Comparison of ENCODE assay signal across 8 cellular contexts in genomic region chr11:10657308-10658271, GRCh38. TPM values are rescaled to one million over a fixed set of nuclear protein-coding genes. Genes with fewer than 3 reads are reported as not detected.
DNase-seq lines count a peak whose midpoint lies in the region; ATAC-seq and TF ChIP-seq lines count a peak whose summit lies in the region.

No MANE protein-coding gene starts in this region.

- no peak overlapping the region for H3K4me3 ChIP-seq in IMR-90 (ENCODE audit: insufficient read depth, low read depth, low read length)
- no peak overlapping the region for H3K4me3 ChIP-seq in psoas muscle

- BruUV-seq in IMR-90 (replicated peaks; lab: Mats Ljungman, UMichigan): no TSS peak

- 69% methylated on average over 4 of the region's 20 CpGs; no CpG with 5 or more reads in 1 of the 2 experiments for WGBS in IMR-90 (ENCODE audit: extremely low coverage in 2 of 2, insufficient read length in 1 of 2), 2 experiments
- WGBS in psoas muscle, 3 donors: 61 to 63% (median 62%) methylated on average over 20 of the region's 20 CpGs

- dilution Hi-C loops in IMR-90 (cut with HindIII; ENCODE audit: low sequenced_read_pairs, unreplicated experiment): no loop called here

- H3K27ac ChIP-seq in IMR-90 (ENCODE audit: insufficient read depth, low read length) (peak overlapping the region; percentile 98), psoas muscle (peak overlapping the region; percentile 23)

- H3K9ac ChIP-seq in IMR-90 (ENCODE audit: low read depth, low read length): peak overlapping the region; percentile 65

- H2BK15ac ChIP-seq in IMR-90 (ENCODE audit: low read depth, low read length): peak overlapping the region; percentile 99

- ATAC-seq in GM19452 (IDR thresholded peaks at IDR 0.05; ENCODE audit: unreplicated experiment) (peak; percentile 56), IMR-90 (ENCODE audit: low read depth) (peak; percentile 50), psoas muscle (peak in 1 of 4 donors; percentile 7), GM18519 (IDR thresholded peaks at IDR 0.05; ENCODE audit: low FRiP score, unreplicated experiment) (no peak)

- peak overlapping the region; percentile 98 for H3K14ac ChIP-seq in IMR-90 (replicated peaks; ENCODE audit: low read depth, low read length)

- peak overlapping the region; percentile 95 to 99 for H4K8ac ChIP-seq in IMR-90 (ENCODE audit: low read depth in 2 of 2, low read length in 2 of 2)

- H2AK5ac ChIP-seq in IMR-90 (ENCODE audit: low read depth, low read length): peak overlapping the region; percentile 100

- peak overlapping the region; percentile 99 for H2BK5ac ChIP-seq in IMR-90 (ENCODE audit: low read depth, low read length, poor library complexity, severe bottlenecking)

- H3K9me1 ChIP-seq in IMR-90 (ENCODE audit: insufficient read depth, low read length): peaks cover 55% of the 10 kb centered on the region

- peak overlapping the region; percentile 97 for H3K23ac ChIP-seq in IMR-90 (ENCODE audit: low read depth, low read length)

- peak overlapping the region; percentile 100 for H3K4ac ChIP-seq in IMR-90 (ENCODE audit: low read depth, low read length)

- no peaks in the 10 kb centered on the region for H4K20me1 ChIP-seq in IMR-90 (ENCODE audit: insufficient read depth, low read length)

- peak overlapping the region; percentile 92 for H3K56ac ChIP-seq in IMR-90 (ENCODE audit: extremely low read depth, insufficient read depth, low read length)

- peak overlapping the region; percentile 98 for H2BK20ac ChIP-seq in IMR-90 (ENCODE audit: low read depth, low read length)

- H3K9me3 ChIP-seq in IMR-90 (ENCODE audit: control insufficient read depth, insufficient read depth, low read length): no peaks in the 10 kb centered on the region
- no peaks in the 10 kb centered on the region for H3K9me3 ChIP-seq in psoas muscle

- H3K18ac ChIP-seq in IMR-90 (ENCODE audit: low read depth, low read length): peak overlapping the region; percentile 97

- TF ChIP-seq RAD21 in IMR-90 (IDR thresholded peaks at IDR 0.05; ENCODE audit: low read length): no peak

- peak; percentile 61 for DNase-seq in AG20443 (ENCODE audit: low spot score)
- DNase-seq in IMR-90: peak; percentile 82
- peak; percentile 55 for DNase-seq in dermis blood vessel endothelial cell
- DNase-seq in psoas muscle: no peak
- no peak for DNase-seq in nucleus accumbens (lab: John Stamatoyannopoulos, UW)
- no peak for DNase-seq in OCI-M2 (lab: John Stamatoyannopoulos, UW; ENCODE audit: unreplicated experiment)

- H3K36me3 ChIP-seq in IMR-90 (ENCODE audit: control insufficient read depth, insufficient read depth, low read length) (peaks cover 28% of the 10 kb centered on the region), psoas muscle (ENCODE audit: insufficient read depth in 1 of 2, low read depth in 1 of 2) (no peaks in the 10 kb centered on the region)

- H2BK120ac ChIP-seq in IMR-90 (ENCODE audit: low read depth, low read length): peak overlapping the region; percentile 99

- in situ Hi-C loops in IMR-90 (cut with MboI; ENCODE audit: low sequenced_read_pairs): loop anchor here (10.0 kb wide), 1 partner anchor 253 kb away; no protein-coding TSS in a partner anchor

- TF ChIP-seq POLR2A in IMR-90 (IDR thresholded peaks at IDR 0.05; ENCODE audit: low read depth, low read length): no peak

- H2AFZ ChIP-seq in IMR-90 (replicated peaks; ENCODE audit: low read length, poor library complexity): peak overlapping the region; percentile 62

- CTCF ChIA-PET in IMR-90 (lab: Yijun Ruan, JAX): no interaction called here

- H3K27me3 ChIP-seq in IMR-90 (ENCODE audit: control insufficient read depth, insufficient read depth, low read length) (no peaks in the 10 kb centered on the region), psoas muscle (ENCODE audit: insufficient read depth in 3 of 3, low read length in 2 of 3) (no peaks in the 10 kb centered on the region)

- peak overlapping the region; percentile 98 for H2AK9ac ChIP-seq in IMR-90 (replicated peaks; ENCODE audit: low read depth, low read length, poor library complexity)

- peaks cover 39 to 90% of the 10 kb centered on the region in 2 experiments for H3K79me1 ChIP-seq in IMR-90 (ENCODE audit: low read depth in 1 of 2, low read length in 2 of 2)

- H4K91ac ChIP-seq in IMR-90 (ENCODE audit: insufficient read depth, low read depth, low read length): peak overlapping the region; percentile 99

- peak overlapping the region; percentile 46 for H3K4me2 ChIP-seq in IMR-90 (ENCODE audit: low read depth, low read length)

- intact Hi-C loops in IMR-90 (cut with micrococcal nuclease) (loop anchor here (5.0 kb wide), 1 partner anchor 130 kb away; no protein-coding TSS in a partner anchor), psoas muscle (cut with DNase I) (loop anchor here (5.0 kb wide), 2 partner anchors 70 to 140 kb away; no protein-coding TSS in a partner anchor)

- no peak for TF ChIP-seq CTCF in IMR-90 (conservative IDR thresholded peaks at IDR 0.05; ENCODE audit: low read depth, low read length)
- TF ChIP-seq CTCF in psoas muscle (IDR thresholded peaks at IDR 0.05): no peak

- H3K4me1 ChIP-seq in IMR-90 (ENCODE audit: control insufficient read depth, insufficient read depth, low read length) (peaks cover 49% of the 10 kb centered on the region), psoas muscle (peaks cover 29% of the 10 kb centered on the region)

- peak overlapping the region; percentile 97 for H4K5ac ChIP-seq in IMR-90 (ENCODE audit: low read depth, low read length)

- POLR2A ChIA-PET in IMR-90 (lab: Charles Lee; ENCODE audit: unreplicated experiment): no interaction called here

TF ChIP-seq in IMR-90, 13 proteins besides CTCF, POLR2A, EP300 and RAD21:
- TF ChIP-seq CEBPB (IDR thresholded peaks at IDR 0.05; ENCODE audit: low read depth, low read length) (no peak), SMC3 (IDR thresholded peaks at IDR 0.05; ENCODE audit: low read depth, low read length) (no peak), NFE2L2 (IDR thresholded peaks at IDR 0.05; ENCODE audit: low read depth, low read length) (peak; percentile 32; the same call in 1 of the 2 replicates), RFX5 (IDR thresholded peaks at IDR 0.05; ENCODE audit: low read depth, low read length) (no peak), MAZ (IDR thresholded peaks at IDR 0.05; ENCODE audit: borderline replicate concordance, low read depth, low read length) (no peak), FOS (IDR thresholded peaks at IDR 0.05; ENCODE audit: low read depth, low read length) (peak; percentile 43; the same call in 1 of the 2 replicates)

RNA-seq across cellular contexts. Expression of gene IRAG1, which starts 36.0 kb away (rescaled TPM):
- total RNA-seq in IMR-90 (2012; rRNA removed): 21.1 and 25.8 TPM in 2 replicates
- 17.6 and 19.4 TPM in 2 replicates for polyA plus RNA-seq in IMR-90 (2012; rRNA removed)
- polyA plus RNA-seq in IMR-90 (2012; cell fraction: cytosol; rRNA removed): 8.5 and 8.6 TPM in 2 replicates
- 37.6 and 104 TPM in 2 replicates for polyA plus RNA-seq in IMR-90 (2012; cell fraction: nucleus; rRNA removed; ENCODE audit: low replicate concordance)
- total RNA-seq in dermis blood vessel endothelial cell: 0.51 and 0.79 TPM in 2 replicates
- 1 to 10 TPM; 3.9 to 9.4 (median 4.4) TPM for total RNA-seq in psoas muscle
- 1 to 10 TPM; 1.4 to 2.4 (median 1.8) TPM for polyA plus RNA-seq in psoas muscle

Comparison
In these comparisons a context has a peak if more than half of its experiments do, and no peak if none do; other contexts are left out.
1. DNase-seq: peak in AG20443 (single experiment), IMR-90 (single experiment) and dermis blood vessel endothelial cell (single experiment); none in psoas muscle (0 of 2), nucleus accumbens (0 of 56) and OCI-M2 (single experiment).